In the genomic region with DNA sequence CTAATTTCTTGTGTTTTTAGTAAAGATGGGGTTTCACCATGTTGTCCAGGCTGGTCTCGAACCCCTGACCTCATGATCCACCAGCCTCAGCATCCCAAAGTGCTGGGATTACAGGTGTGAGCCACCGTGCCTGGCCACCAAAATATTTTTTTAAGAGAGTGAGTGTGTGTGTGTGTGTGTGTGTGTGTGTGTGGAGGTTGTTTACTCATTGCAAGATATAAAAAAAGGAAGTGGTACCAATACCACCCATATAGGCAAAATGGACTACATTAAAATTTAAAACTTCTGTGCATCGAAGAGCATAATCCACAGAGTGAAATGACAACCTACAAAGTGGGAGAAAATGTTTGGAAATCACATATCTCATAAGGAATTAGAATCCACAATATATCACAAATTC, we compare ENCODE assay signal across 1 cellular context.
TF ChIP-seq lines count a peak whose summit lies in the region.

No MANE protein-coding gene starts in this region.

TF ChIP-seq in GM12878, 131 proteins besides CTCF, POLR2A, EP300 and RAD21:
- TF ChIP-seq GATAD2B (conservative IDR thresholded peaks at IDR 0.05; ENCODE audit: low read depth), result no peak
- TF ChIP-seq, protein P1, sequence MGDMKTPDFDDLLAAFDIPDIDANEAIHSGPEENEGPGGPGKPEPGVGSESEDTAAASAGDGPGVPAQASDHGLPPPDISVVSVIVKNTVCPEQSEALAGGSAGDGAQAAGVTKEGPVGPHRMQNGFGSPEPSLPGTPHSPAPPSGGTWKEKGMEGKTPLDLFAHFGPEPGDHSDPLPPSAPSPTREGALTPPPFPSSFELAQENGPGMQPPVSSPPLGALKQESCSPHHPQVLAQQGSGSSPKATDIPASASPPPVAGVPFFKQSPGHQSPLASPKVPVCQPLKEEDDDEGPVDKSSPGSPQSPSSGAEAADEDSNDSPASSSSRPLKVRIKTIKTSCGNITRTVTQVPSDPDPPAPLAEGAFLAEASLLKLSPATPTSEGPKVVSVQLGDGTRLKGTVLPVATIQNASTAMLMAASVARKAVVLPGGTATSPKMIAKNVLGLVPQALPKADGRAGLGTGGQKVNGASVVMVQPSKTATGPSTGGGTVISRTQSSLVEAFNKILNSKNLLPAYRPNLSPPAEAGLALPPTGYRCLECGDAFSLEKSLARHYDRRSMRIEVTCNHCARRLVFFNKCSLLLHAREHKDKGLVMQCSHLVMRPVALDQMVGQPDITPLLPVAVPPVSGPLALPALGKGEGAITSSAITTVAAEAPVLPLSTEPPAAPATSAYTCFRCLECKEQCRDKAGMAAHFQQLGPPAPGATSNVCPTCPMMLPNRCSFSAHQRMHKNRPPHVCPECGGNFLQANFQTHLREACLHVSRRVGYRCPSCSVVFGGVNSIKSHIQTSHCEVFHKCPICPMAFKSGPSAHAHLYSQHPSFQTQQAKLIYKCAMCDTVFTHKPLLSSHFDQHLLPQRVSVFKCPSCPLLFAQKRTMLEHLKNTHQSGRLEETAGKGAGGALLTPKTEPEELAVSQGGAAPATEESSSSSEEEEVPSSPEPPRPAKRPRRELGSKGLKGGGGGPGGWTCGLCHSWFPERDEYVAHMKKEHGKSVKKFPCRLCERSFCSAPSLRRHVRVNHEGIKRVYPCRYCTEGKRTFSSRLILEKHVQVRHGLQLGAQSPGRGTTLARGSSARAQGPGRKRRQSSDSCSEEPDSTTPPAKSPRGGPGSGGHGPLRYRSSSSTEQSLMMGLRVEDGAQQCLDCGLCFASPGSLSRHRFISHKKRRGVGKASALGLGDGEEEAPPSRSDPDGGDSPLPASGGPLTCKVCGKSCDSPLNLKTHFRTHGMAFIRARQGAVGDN (IDR thresholded peaks at IDR 0.05), result no peak
- 0 out of 4 replicates have a peak, but pooled peaks of 1 of the 2 experiments have one; percentile 12 for TF ChIP-seq ETV6 (conservative IDR thresholded peaks at IDR 0.05 in 1 of 2, IDR thresholded peaks at IDR 0.05 in 1 of 2; ENCODE audit: borderline replicate concordance in 1 of 2, low read depth in 1 of 2)
- TF ChIP-seq JUNB (IDR thresholded peaks at IDR 0.05), result peak; percentile 75
- peak; percentile 61; the same call in 1 of the 2 replicates for TF ChIP-seq IRF4 (IDR thresholded peaks at IDR 0.05; ENCODE audit: low read depth, low read length)
- TF ChIP-seq NR2C2 (IDR thresholded peaks at IDR 0.05; ENCODE audit: borderline replicate concordance, control insufficient read depth, insufficient read length, low read depth), result no peak
- peak; percentile 88 for TF ChIP-seq SPI1 (IDR thresholded peaks at IDR 0.05; ENCODE audit: borderline replicate concordance, insufficient read depth, low read depth, low read length)
- TF ChIP-seq HDGF (IDR thresholded peaks at IDR 0.05), result no peak
- TF ChIP-seq PAX8 (IDR thresholded peaks at IDR 0.05), result no peak
- TF ChIP-seq ZZZ3 (IDR thresholded peaks at IDR 0.05; ENCODE audit: control insufficient read depth, insufficient read length, low read depth), result no peak
- no peak for TF ChIP-seq TBL1XR1 (IDR thresholded peaks at IDR 0.05; ENCODE audit: low read depth, low read length)
- TF ChIP-seq RUNX3 (IDR thresholded peaks at IDR 0.05; ENCODE audit: low read length), result peak; percentile 42; the same call in 1 of the 2 replicates
- no peak for TF ChIP-seq SMAD5 (IDR thresholded peaks at IDR 0.05; ENCODE audit: low read depth)
- TF ChIP-seq CBFB (IDR thresholded peaks at IDR 0.05; ENCODE audit: low read depth), result no peak
- TF ChIP-seq MTA2 (IDR thresholded peaks at IDR 0.05; ENCODE audit: low read depth), result 0 out of 2 replicates have a peak, but pooled peaks have one; percentile 18
- no peak for TF ChIP-seq FOXK2 (IDR thresholded peaks at IDR 0.05)
- 0 out of 4 replicates have a peak, but pooled peaks have one; percentile 38 to 56 for TF ChIP-seq IKZF2 (IDR thresholded peaks at IDR 0.05)
- TF ChIP-seq, protein P2, sequence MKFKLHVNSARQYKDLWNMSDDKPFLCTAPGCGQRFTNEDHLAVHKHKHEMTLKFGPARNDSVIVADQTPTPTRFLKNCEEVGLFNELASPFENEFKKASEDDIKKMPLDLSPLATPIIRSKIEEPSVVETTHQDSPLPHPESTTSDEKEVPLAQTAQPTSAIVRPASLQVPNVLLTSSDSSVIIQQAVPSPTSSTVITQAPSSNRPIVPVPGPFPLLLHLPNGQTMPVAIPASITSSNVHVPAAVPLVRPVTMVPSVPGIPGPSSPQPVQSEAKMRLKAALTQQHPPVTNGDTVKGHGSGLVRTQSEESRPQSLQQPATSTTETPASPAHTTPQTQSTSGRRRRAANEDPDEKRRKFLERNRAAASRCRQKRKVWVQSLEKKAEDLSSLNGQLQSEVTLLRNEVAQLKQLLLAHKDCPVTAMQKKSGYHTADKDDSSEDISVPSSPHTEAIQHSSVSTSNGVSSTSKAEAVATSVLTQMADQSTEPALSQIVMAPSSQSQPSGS (IDR thresholded peaks at IDR 0.05; ENCODE audit: low read length), result peak; percentile 44
- peak; percentile 38; the same call in 1 of the 2 replicates for TF ChIP-seq ZNF384 (IDR thresholded peaks at IDR 0.05; ENCODE audit: borderline replicate concordance, low read depth, low read length)
- TF ChIP-seq, protein P3, sequence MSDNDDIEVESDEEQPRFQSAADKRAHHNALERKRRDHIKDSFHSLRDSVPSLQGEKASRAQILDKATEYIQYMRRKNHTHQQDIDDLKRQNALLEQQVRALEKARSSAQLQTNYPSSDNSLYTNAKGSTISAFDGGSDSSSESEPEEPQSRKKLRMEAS (IDR thresholded peaks at IDR 0.05; ENCODE audit: low read depth, low read length), result no peak
- TF ChIP-seq DPF2 (IDR thresholded peaks at IDR 0.05), result peak; percentile 67
- no peak for TF ChIP-seq NBN (IDR thresholded peaks at IDR 0.05)
- TF ChIP-seq, protein P4, sequence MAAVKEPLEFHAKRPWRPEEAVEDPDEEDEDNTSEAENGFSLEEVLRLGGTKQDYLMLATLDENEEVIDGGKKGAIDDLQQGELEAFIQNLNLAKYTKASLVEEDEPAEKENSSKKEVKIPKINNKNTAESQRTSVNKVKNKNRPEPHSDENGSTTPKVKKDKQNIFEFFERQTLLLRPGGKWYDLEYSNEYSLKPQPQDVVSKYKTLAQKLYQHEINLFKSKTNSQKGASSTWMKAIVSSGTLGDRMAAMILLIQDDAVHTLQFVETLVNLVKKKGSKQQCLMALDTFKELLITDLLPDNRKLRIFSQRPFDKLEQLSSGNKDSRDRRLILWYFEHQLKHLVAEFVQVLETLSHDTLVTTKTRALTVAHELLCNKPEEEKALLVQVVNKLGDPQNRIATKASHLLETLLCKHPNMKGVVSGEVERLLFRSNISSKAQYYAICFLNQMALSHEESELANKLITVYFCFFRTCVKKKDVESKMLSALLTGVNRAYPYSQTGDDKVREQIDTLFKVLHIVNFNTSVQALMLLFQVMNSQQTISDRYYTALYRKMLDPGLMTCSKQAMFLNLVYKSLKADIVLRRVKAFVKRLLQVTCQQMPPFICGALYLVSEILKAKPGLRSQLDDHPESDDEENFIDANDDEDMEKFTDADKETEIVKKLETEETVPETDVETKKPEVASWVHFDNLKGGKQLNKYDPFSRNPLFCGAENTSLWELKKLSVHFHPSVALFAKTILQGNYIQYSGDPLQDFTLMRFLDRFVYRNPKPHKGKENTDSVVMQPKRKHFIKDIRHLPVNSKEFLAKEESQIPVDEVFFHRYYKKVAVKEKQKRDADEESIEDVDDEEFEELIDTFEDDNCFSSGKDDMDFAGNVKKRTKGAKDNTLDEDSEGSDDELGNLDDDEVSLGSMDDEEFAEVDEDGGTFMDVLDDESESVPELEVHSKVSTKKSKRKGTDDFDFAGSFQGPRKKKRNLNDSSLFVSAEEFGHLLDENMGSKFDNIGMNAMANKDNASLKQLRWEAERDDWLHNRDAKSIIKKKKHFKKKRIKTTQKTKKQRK (IDR thresholded peaks at IDR 0.05; ENCODE audit: low read depth, low read length), result no peak
- 0 out of 2 replicates have a peak, but pooled peaks have one; percentile 11 for TF ChIP-seq CREM (IDR thresholded peaks at IDR 0.05; ENCODE audit: low read depth)
- TF ChIP-seq TCF12 (IDR thresholded peaks at IDR 0.05; ENCODE audit: low read depth, low read length), result no peak
- no peak for TF ChIP-seq HCFC1 (IDR thresholded peaks at IDR 0.05; ENCODE audit: low read length)
- no peak for TF ChIP-seq CEBPB (IDR thresholded peaks at IDR 0.05; ENCODE audit: borderline replicate concordance in 1 of 2, low read depth in 2 of 2, low read length in 2 of 2)
- no peak for TF ChIP-seq ZNF217 (IDR thresholded peaks at IDR 0.05)
- TF ChIP-seq ZNF207 (IDR thresholded peaks at IDR 0.05; ENCODE audit: borderline replicate concordance), result no peak
- no peak for TF ChIP-seq BHLHE40 (IDR thresholded peaks at IDR 0.05; ENCODE audit: borderline replicate concordance in 1 of 2, low read depth in 2 of 2, low read length in 1 of 2)
